ENCODE assay signal across 9 cellular contexts in genomic region chr22:36405221-36405631, GRCh38. TPM values are rescaled to one million over a fixed set of nuclear protein-coding genes. Genes with fewer than 3 reads are reported as not detected.
DNase-seq lines count a peak whose midpoint lies in the region; ATAC-seq and TF ChIP-seq lines count a peak whose summit lies in the region.
"Had no signal": no experiment of that assay in that cellular context is flagged by ENCODE, and none has a peak within 500 bp of the region (broad histone marks: within the 10 kb centered on the region; RNA-seq: fewer than 3 reads in every experiment).

No MANE protein-coding gene starts in this region.

- no peak overlapping the region for H2AK5ac ChIP-seq in neuronal stem cell (ENCODE audit: low read depth, low read length)

- no peak overlapping the region for H3K18ac ChIP-seq in neuronal stem cell (ENCODE audit: low read length)

- no peak overlapping the region for H4K8ac ChIP-seq in neuronal stem cell (ENCODE audit: low read depth, low read length)

- no peaks in the 10 kb centered on the region for H3K36me3 Mint-ChIP-seq in activated T-cell treated with anti-CD3 and anti-CD28 coated beads, Interleukin-2, amount 50 U/mL, for 4 hours (ENCODE audit: insufficient read depth)
- H3K36me3 Mint-ChIP-seq in activated naive CD8-positive, alpha-beta T cell treated with anti-CD3 and anti-CD28 coated beads for 36 hours: no peaks in the 10 kb centered on the region
- no peaks in the 10 kb centered on the region for H3K36me3 Mint-ChIP-seq in stimulated activated naive CD8-positive, alpha-beta T cell treated with anti-CD3 and anti-CD28 coated beads, Interleukin-15, Interleukin-2, amounts not matched to agents 100 ng/mL and 50 ng/mL, for 24 hours (ENCODE audit: low read depth)

- no peak overlapping the region for H2BK5ac ChIP-seq in neuronal stem cell (ENCODE audit: low read length)

- no peaks in the 10 kb centered on the region for H4K20me1 ChIP-seq in OCI-LY3 (ENCODE audit: insufficient read depth, low read length)

- H2BK12ac ChIP-seq in neuronal stem cell (ENCODE audit: low read length): no peak overlapping the region

- H3K4me3 ChIP-seq in OCI-LY3 (ENCODE audit: low read length) (no peak overlapping the region), neuronal stem cell (ENCODE audit: low read length in 2 of 2) (no peak overlapping the region)

- H3K9ac ChIP-seq in OCI-LY3 (ENCODE audit: low read length) (no peak overlapping the region; the same call in 1 of the 2 replicates), neuronal stem cell (ENCODE audit: low read depth, low read length, poor library complexity) (no peak overlapping the region)

- H2BK15ac ChIP-seq in neuronal stem cell (ENCODE audit: low read length): no peak overlapping the region

- no peak for TF ChIP-seq CTCF in OCI-LY3 (IDR thresholded peaks at IDR 0.05; ENCODE audit: low read depth, low read length)

- H3K4ac ChIP-seq in neuronal stem cell (ENCODE audit: low read length): no peak overlapping the region

- no CpG with 5 or more reads among the region's 6 CpGs for WGBS in neuronal stem cell (ENCODE audit: extremely low coverage in 2 of 2, insufficient read length in 2 of 2, insufficient replicate concordance in 1 of 2), 2 donors

- DNase-seq in activated T-cell treated with anti-CD3 and anti-CD28 coated beads, Interleukin-2, amount 50 U/mL, for 4 hours: no peak
- no peak for DNase-seq in activated T-cell treated with anti-CD3 and anti-CD28 coated beads, Interleukin-2, amount 50 U/mL, for 1 hour
- no peak for DNase-seq in activated naive CD8-positive, alpha-beta T cell treated with anti-CD3 and anti-CD28 coated beads for 36 hours
- DNase-seq in neuronal stem cell (ENCODE audit: low spot score) (no peak), NOMO-1 treated with dmso at 0.1 percent for 144 hours (lab: John Stamatoyannopoulos, UW; ENCODE audit: unreplicated experiment) (no peak), NCI-H526 treated with DMSO at 0.1 percent for 48 hours (lab: John Stamatoyannopoulos, UW) (no peak)
- DNase-seq: NCI-H1417 treated with DMSO at 0.1 percent for 48 hours had no signal

- no peak overlapping the region for H4K91ac ChIP-seq in neuronal stem cell (ENCODE audit: low read depth, low read length, poor library complexity)

- H3K4me2 ChIP-seq in OCI-LY3 (ENCODE audit: low read length) (peak overlapping the region; percentile 21), neuronal stem cell (ENCODE audit: insufficient read depth, low read length, poor library complexity, severe bottlenecking) (no peak overlapping the region)

- H3K9me3 ChIP-seq in OCI-LY3 (ENCODE audit: insufficient read depth, low read length) (no peaks in the 10 kb centered on the region), neuronal stem cell (replicated peaks in 1 of 2; ENCODE audit: control insufficient read depth in 2 of 2, insufficient read depth in 1 of 2, low read depth in 1 of 2, low read length in 2 of 2) (no peaks in the 10 kb centered on the region)

- H3K79me2 ChIP-seq in OCI-LY3 (ENCODE audit: low read length): no peaks in the 10 kb centered on the region

- ATAC-seq in activated T-cell treated with anti-CD3 and anti-CD28 coated beads, Interleukin-2, amount 50 U/mL, for 4 hours: peak; percentile 68 to 72

- H3K36me3 ChIP-seq in OCI-LY3 (replicated peaks; ENCODE audit: low read depth, low read length): no peaks in the 10 kb centered on the region
- H3K36me3 ChIP-seq in neuronal stem cell (replicated peaks in 1 of 2; ENCODE audit: control insufficient read depth in 2 of 2, insufficient read depth in 2 of 2, low read length in 2 of 2): no peaks in the 10 kb centered on the region

- no peak overlapping the region for H2BK120ac ChIP-seq in neuronal stem cell (ENCODE audit: low read depth, low read length)

- H2AFZ ChIP-seq in OCI-LY3 (ENCODE audit: low read depth, low read length) (peak overlapping the region; percentile 87), neuronal stem cell (ENCODE audit: low read length) (no peak overlapping the region)

- peak overlapping the region; percentile 90 for H3K27ac Mint-ChIP-seq in activated naive CD8-positive, alpha-beta T cell treated with anti-CD3 and anti-CD28 coated beads for 36 hours
- H3K27ac Mint-ChIP-seq in stimulated activated naive CD8-positive, alpha-beta T cell treated with anti-CD3 and anti-CD28 coated beads, Interleukin-15, Interleukin-2, amounts not matched to agents 100 ng/mL and 50 ng/mL, for 24 hours: peak overlapping the region; percentile 86

- H3K4me1 ChIP-seq in OCI-LY3 (ENCODE audit: low read length) (peaks cover 14% of the 10 kb centered on the region), neuronal stem cell (ENCODE audit: control insufficient read depth in 2 of 2, insufficient read depth in 1 of 2, low read depth in 1 of 2, low read length in 2 of 2) (no peaks in the 10 kb centered on the region)

- H3K9me3 Mint-ChIP-seq in activated T-cell treated with anti-CD3 and anti-CD28 coated beads, Interleukin-2, amount 50 U/mL, for 4 hours: no peaks in the 10 kb centered on the region
- H3K9me3 Mint-ChIP-seq in activated naive CD8-positive, alpha-beta T cell treated with anti-CD3 and anti-CD28 coated beads for 36 hours: no peaks in the 10 kb centered on the region
- H3K9me3 Mint-ChIP-seq in stimulated activated naive CD8-positive, alpha-beta T cell treated with anti-CD3 and anti-CD28 coated beads, Interleukin-15, Interleukin-2, amounts not matched to agents 100 ng/mL and 50 ng/mL, for 24 hours: no peaks in the 10 kb centered on the region

- H3K27me3 Mint-ChIP-seq in activated T-cell treated with anti-CD3 and anti-CD28 coated beads, Interleukin-2, amount 50 U/mL, for 4 hours (ENCODE audit: low read depth): no peaks in the 10 kb centered on the region
- H3K27me3 Mint-ChIP-seq in activated naive CD8-positive, alpha-beta T cell treated with anti-CD3 and anti-CD28 coated beads for 36 hours: no peaks in the 10 kb centered on the region
- H3K27me3 Mint-ChIP-seq in stimulated activated naive CD8-positive, alpha-beta T cell treated with anti-CD3 and anti-CD28 coated beads, Interleukin-15, Interleukin-2, amounts not matched to agents 100 ng/mL and 50 ng/mL, for 24 hours: no peaks in the 10 kb centered on the region

- no peaks in the 10 kb centered on the region for H3K79me1 ChIP-seq in neuronal stem cell (ENCODE audit: low read depth, low read length)

- no peak overlapping the region for H3K23ac ChIP-seq in neuronal stem cell (ENCODE audit: low read depth, low read length, poor library complexity)

- peaks cover 48% of the 10 kb centered on the region for H3K4me1 Mint-ChIP-seq in activated T-cell treated with anti-CD3 and anti-CD28 coated beads, Interleukin-2, amount 50 U/mL, for 4 hours (ENCODE audit: low read depth)
- H3K4me1 Mint-ChIP-seq in activated naive CD8-positive, alpha-beta T cell treated with anti-CD3 and anti-CD28 coated beads for 36 hours: peaks cover 35% of the 10 kb centered on the region
- peaks cover 50% of the 10 kb centered on the region for H3K4me1 Mint-ChIP-seq in stimulated activated naive CD8-positive, alpha-beta T cell treated with anti-CD3 and anti-CD28 coated beads, Interleukin-15, Interleukin-2, amounts not matched to agents 100 ng/mL and 50 ng/mL, for 24 hours (ENCODE audit: low read depth)

- peak overlapping the region; percentile 18; the same call in 1 of the 2 replicates for H3K27ac ChIP-seq in OCI-LY3 (ENCODE audit: low read length)
- H3K27ac ChIP-seq in neuronal stem cell (replicated peaks; ENCODE audit: low read length): no peak overlapping the region

- no peak overlapping the region for H3K14ac ChIP-seq in neuronal stem cell (ENCODE audit: low read length)

- peak overlapping the region; percentile 1 for H3K4me3 Mint-ChIP-seq in activated T-cell treated with anti-CD3 and anti-CD28 coated beads, Interleukin-2, amount 50 U/mL, for 4 hours
- H3K4me3 Mint-ChIP-seq in activated naive CD8-positive, alpha-beta T cell treated with anti-CD3 and anti-CD28 coated beads for 36 hours: no peak overlapping the region
- peak overlapping the region; percentile 21 for H3K4me3 Mint-ChIP-seq in stimulated activated naive CD8-positive, alpha-beta T cell treated with anti-CD3 and anti-CD28 coated beads, Interleukin-15, Interleukin-2, amounts not matched to agents 100 ng/mL and 50 ng/mL, for 24 hours

- H3K27me3 ChIP-seq in OCI-LY3 (ENCODE audit: low read depth, low read length): no peaks in the 10 kb centered on the region
- H3K27me3 ChIP-seq in neuronal stem cell (ENCODE audit: control insufficient read depth in 3 of 3, insufficient read depth in 3 of 3, low read depth in 1 of 3, low read length in 3 of 3): no peaks in the 10 kb centered on the region

RNA-seq across cellular contexts. Expression of gene MYH9, which starts 17.5 kb away (rescaled TPM):
- 100 to 1,000 TPM; 673 to 753 (median 716) TPM for total RNA-seq in activated T-cell treated with anti-CD3 and anti-CD28 coated beads, Interleukin-2, amount 50 U/mL, for 4 hours
- 100 to 1,000 TPM; 551 to 554 TPM for total RNA-seq in activated naive CD8-positive, alpha-beta T cell treated with anti-CD3 and anti-CD28 coated beads for 36 hours
- polyA plus RNA-seq in neuronal stem cell (2013, experiment 1 of 2): 60.4 TPM
- polyA plus RNA-seq in neuronal stem cell (2013, experiment 2 of 2): 59.3 TPM
